In genomic region chr11:65960824-65961266, GRCh38 we compare ENCODE assay signal across 6 cellular contexts. TPM values are rescaled to one million over a fixed set of nuclear protein-coding genes. Genes with fewer than 3 reads are reported as not detected.
DNase-seq lines count a peak whose midpoint lies in the region; ATAC-seq, FAIRE-seq and TF ChIP-seq lines count a peak whose summit lies in the region.

No MANE protein-coding gene starts in this region.

- ATAC-seq in GM19351 (IDR thresholded peaks at IDR 0.05; ENCODE audit: unreplicated experiment), result no peak
- no peak for ATAC-seq in GM18505 (IDR thresholded peaks at IDR 0.05; ENCODE audit: unreplicated experiment)

- H3K4me3 ChIP-seq in HUES48 (ENCODE audit: low read depth, low read length) (peak overlapping the region; percentile 94), osteoblast (ENCODE audit: insufficient read depth, low read length) (peak overlapping the region; percentile 92)

- H3K9me3 ChIP-seq in HUES48 (ENCODE audit: control insufficient read depth, insufficient read depth, low read length), result no peaks in the 10 kb centered on the region
- no peaks in the 10 kb centered on the region for H3K9me3 ChIP-seq in osteoblast (ENCODE audit: low read depth, low read length)

- H3K36me3 ChIP-seq in HUES48 (ENCODE audit: control insufficient read depth, insufficient read depth, low read length), result peaks cover 22% of the 10 kb centered on the region
- peaks cover 24% of the 10 kb centered on the region for H3K36me3 ChIP-seq in osteoblast (ENCODE audit: insufficient read depth, low read length)

- peaks cover 48% of the 10 kb centered on the region for H3K79me2 ChIP-seq in osteoblast (ENCODE audit: insufficient read depth, low read length)

- no peak for TF ChIP-seq CTCF in osteoblast (IDR thresholded peaks at IDR 0.05; ENCODE audit: extremely low read depth, low read depth, low read length)

- DNase-seq in caudate nucleus (lab: John Stamatoyannopoulos, UW), result no peak
- no peak for DNase-seq in osteoblast (ENCODE audit: insufficient read length, low spot score, missing footprints)
- DNase-seq in GM12891 (ENCODE audit: insufficient read length, low spot score), result no peak

- H3K4me1 ChIP-seq in HUES48 (ENCODE audit: control insufficient read depth, insufficient read depth, low read length), result no peaks in the 10 kb centered on the region
- peaks cover 16% of the 10 kb centered on the region for H3K4me1 ChIP-seq in osteoblast (ENCODE audit: insufficient read depth, low read length)

- H3K9ac ChIP-seq in HUES48 (ENCODE audit: low read depth, low read length), result peak overlapping the region; percentile 52

- peak overlapping the region; percentile 84 for H3K4me2 ChIP-seq in osteoblast (ENCODE audit: insufficient read depth, low read length)

- H3K27me3 ChIP-seq in HUES48 (ENCODE audit: control insufficient read depth, insufficient read depth, low read length) (no peaks in the 10 kb centered on the region), osteoblast (ENCODE audit: insufficient read depth, low read length) (no peaks in the 10 kb centered on the region)

- peaks cover 13% of the 10 kb centered on the region for H4K20me1 ChIP-seq in osteoblast (ENCODE audit: insufficient read depth, low read length)

- H3K27ac ChIP-seq in HUES48 (ENCODE audit: low read depth, low read length) (peak overlapping the region; percentile 88), caudate nucleus (ENCODE audit: low read depth, low read length) (peak overlapping the region; percentile 88), osteoblast (ENCODE audit: low read depth, low read length) (peak overlapping the region; percentile 92)

- FAIRE-seq in GM12891 (lab: Jason Lieb, UNC), result no peak

- H2AFZ ChIP-seq in osteoblast (ENCODE audit: low read length), result peak overlapping the region; percentile 97

- TF ChIP-seq POLR2A in GM18505 (IDR thresholded peaks at IDR 0.05; ENCODE audit: borderline replicate concordance, extremely low read depth, insufficient read depth, insufficient read length), result no peak
- no peak for TF ChIP-seq POLR2A in GM12891 (IDR thresholded peaks at IDR 0.05; ENCODE audit: low read depth, low read length)

TF ChIP-seq in GM12891, 5 proteins besides CTCF, POLR2A, EP300 and RAD21:
- TF ChIP-seq SPI1 (IDR thresholded peaks at IDR 0.05; ENCODE audit: low read depth, low read length) (no peak), PAX5 (IDR thresholded peaks at IDR 0.05; ENCODE audit: insufficient read depth, low read length, severe bottlenecking) (no peak), POLR2AphosphoS5 (IDR thresholded peaks at IDR 0.05; ENCODE audit: low read depth, low read length) (no peak), TAF1 (IDR thresholded peaks at IDR 0.05; ENCODE audit: low read depth, low read length) (no peak), POU2F2 (IDR thresholded peaks at IDR 0.05; ENCODE audit: low read depth, low read length) (no peak)

RNA-seq across cellular contexts. Expression of gene SART1, which starts 0.7 kb away (rescaled TPM):
- total RNA-seq in osteoblast, result 22.4 and 25.3 TPM in 2 replicates
- 52.9 TPM for polyA plus RNA-seq in GM12891 (2012; ENCODE audit: low read depth, missing spikeins)

RNA-seq across cellular contexts. Expression of gene TSGA10IP, which starts 15.6 kb away (rescaled TPM):
- total RNA-seq in osteoblast, result not detected in 2 replicates
- not detected for polyA plus RNA-seq in GM12891 (2012; ENCODE audit: low read depth, missing spikeins)

RNA-seq across cellular contexts. Expression of gene EIF1AD, which starts 41.1 kb away (rescaled TPM):
- total RNA-seq in osteoblast, result 28.6 and 31.2 TPM in 2 replicates
- polyA plus RNA-seq in GM12891 (2012; ENCODE audit: low read depth, missing spikeins), result 20.3 TPM

RNA-seq across cellular contexts. Expression of gene BANF1, which starts 41.5 kb away (rescaled TPM):
- 14.5 and 14.7 TPM in 2 replicates for total RNA-seq in osteoblast
- 206 TPM for polyA plus RNA-seq in GM12891 (2012; ENCODE audit: low read depth, missing spikeins)

RNA-seq across cellular contexts. Expression of gene DRAP1, which starts 41.6 kb away (rescaled TPM):
- total RNA-seq in osteoblast, result 170 and 190 TPM in 2 replicates
- 144 TPM for polyA plus RNA-seq in GM12891 (2012; ENCODE audit: low read depth, missing spikeins)
